ENCODE assay signal across 8 cellular contexts in genomic region chr7:135558337-135558767, GRCh38. TPM values are rescaled to one million over a fixed set of nuclear protein-coding genes. Genes with fewer than 3 reads are reported as not detected.
DNase-seq lines count a peak whose midpoint lies in the region; ATAC-seq, FAIRE-seq and TF ChIP-seq lines count a peak whose summit lies in the region.

No MANE protein-coding gene starts in this region.

- TF ChIP-seq CTCF in H1 (IDR thresholded peaks at IDR 0.05; ENCODE audit: control extremely low read depth in 1 of 3, insufficient read depth in 1 of 3, low read depth in 1 of 3, low read length in 3 of 3): peak; percentile 25 to 46 (median 34); a peak in 3 of 4 replicates

- H2BK15ac ChIP-seq in H1 (ENCODE audit: low read length): no peak overlapping the region

- H3K18ac ChIP-seq in H1 (ENCODE audit: extremely low read depth, low read length): peak overlapping the region; percentile 71

- DNase-seq in CMK (ENCODE audit: low read depth) (peak; percentile 58), NCI-H748 treated with DMSO at 0.1 percent for 48 hours (lab: John Stamatoyannopoulos, UW) (peak; percentile 66), H1 (ENCODE audit: low read depth in 1 of 2, low spot score in 2 of 2) (peak in 1 of 2 experiments; percentile 57), middle frontal gyrus (ENCODE audit: extremely low spot score, low spot score) (peak; percentile 48)
- peak; percentile 23 to 49 for DNase-seq in activated CD8-positive, alpha-beta memory T cell treated with anti-CD3 and anti-CD28 coated beads for 1 hour (ENCODE audit: extremely low read depth in 1 of 2, low read depth in 1 of 2)
- peak; percentile 20 to 32 for DNase-seq in stimulated activated CD8-positive, alpha-beta memory T cell treated with anti-CD3 and anti-CD28 coated beads, Interleukin-4, amount 100 ng/mL, for 1 hour (ENCODE audit: low read depth in 2 of 2, low spot score in 1 of 2)

- H3K9ac ChIP-seq in H1 (replicated peaks in 1 of 4; ENCODE audit: extremely low read depth in 1 of 4, low read depth in 3 of 4, low read length in 3 of 4): peak overlapping the region; percentile 98 to 99 (median 98)

- H3K23ac ChIP-seq in H1 (ENCODE audit: insufficient read length): no peak overlapping the region

- H2AFZ ChIP-seq in H1 (ENCODE audit: low read length): peak overlapping the region; percentile 90; the same call in 1 of the 2 replicates

- H2AK5ac ChIP-seq in H1 (ENCODE audit: low read depth, low read length): no peak overlapping the region

- H2BK5ac ChIP-seq in H1 (ENCODE audit: low read depth, low read length): peak overlapping the region; percentile 84

- H3K79me1 ChIP-seq in H1 (ENCODE audit: low read depth, low read length): no peaks in the 10 kb centered on the region

- no peak overlapping the region for H2BK20ac ChIP-seq in H1 (ENCODE audit: low read length)

- H3K79me2 ChIP-seq in H1 (ENCODE audit: control insufficient read depth in 1 of 2, insufficient read depth in 2 of 2, low read length in 2 of 2): peaks cover 0 to 52% of the 10 kb centered on the region in 2 experiments

- H3K4ac ChIP-seq in H1 (replicated peaks; ENCODE audit: insufficient read length, low read depth, low read length): peak overlapping the region; percentile 69

- peaks cover under 1 to 16% (median 8%) of the 10 kb centered on the region in 4 experiments; a peak in 6 of 7 replicates for H3K4me1 ChIP-seq in H1 (replicated peaks in 1 of 4; ENCODE audit: control insufficient read depth in 3 of 4, insufficient read depth in 4 of 4, low read length in 3 of 4)

- peak; percentile 42 to 51; a peak in 3 of 4 replicates for TF ChIP-seq RAD21 in H1 (IDR thresholded peaks at IDR 0.05 in 1 of 2, conservative IDR thresholded peaks at IDR 0.05 in 1 of 2; ENCODE audit: low read depth in 2 of 2, low read length in 2 of 2)

- no peaks in the 10 kb centered on the region for H3K36me3 ChIP-seq in H1 (ENCODE audit: control insufficient read depth in 2 of 4, insufficient read depth in 4 of 4, low read length in 3 of 4)

- H3K9me3 ChIP-seq in H1 (ENCODE audit: insufficient read depth in 2 of 2, low read depth in 1 of 2, low read length in 1 of 2): no peaks in the 10 kb centered on the region

- no peak for TF ChIP-seq EP300 in H1 (IDR thresholded peaks at IDR 0.05; ENCODE audit: borderline replicate concordance in 1 of 2, low read depth in 2 of 2, low read length in 2 of 2)

- ATAC-seq in GM19452 (IDR thresholded peaks at IDR 0.05; ENCODE audit: unreplicated experiment) (peak; percentile 57), HG03571 (IDR thresholded peaks at IDR 0.05; ENCODE audit: unreplicated experiment) (peak; percentile 70)

- peak overlapping the region; percentile 98 for H4K8ac ChIP-seq in H1 (ENCODE audit: extremely low read depth, insufficient read depth, low read length)

- POLR2A ChIA-PET in H1 (lab: Charles Lee; ENCODE audit: partially characterized antibody): interaction anchor here (0.7 to 2.0 kb wide), 7 partner anchors 12 to 179 kb away, joined by 3 to 6 read pairs (median 3); partner anchors contain the start of genes CNOT4 and STMP1

- CTCF ChIA-PET in H1 (lab: Charles Lee; ENCODE audit: partially characterized antibody): interaction anchor here (0.6 to 2.0 kb wide), 6 partner anchors 28 to 910 kb away, joined by 3 to 5 read pairs (median 4); no protein-coding TSS in a partner anchor

- peak overlapping the region; percentile 71; the same call in 1 of the 2 replicates for H2BK12ac ChIP-seq in H1 (ENCODE audit: low read depth, low read length)

- WGBS in H1 (ENCODE audit: extremely low coverage in 1 of 2, insufficient coverage in 1 of 2, insufficient read length in 1 of 2, insufficient replicate concordance in 2 of 2, low coverage in 1 of 2, low lambda C conversion rate in 2 of 2, missing lambda C conversion rate in 1 of 2), 2 experiments: 2% methylated on average over 16 of the region's 16 CpGs; no CpG with 5 or more reads in 1 of the 2 experiments

- peak overlapping the region; percentile 91 for H4K5ac ChIP-seq in H1 (ENCODE audit: insufficient read length, low read depth, low read length)

- no peak for FAIRE-seq in H1 (lab: Jason Lieb, UNC)

- H4K91ac ChIP-seq in H1 (replicated peaks; ENCODE audit: insufficient read length, low read length): peak overlapping the region; percentile 82

- no peaks in the 10 kb centered on the region for H3K27me3 ChIP-seq in H1 (replicated peaks in 1 of 4; ENCODE audit: control insufficient read depth in 3 of 4, extremely low read depth in 1 of 4, insufficient read depth in 3 of 4, low read length in 3 of 4)

- H3K23me2 ChIP-seq in H1 (ENCODE audit: low read depth, low read length): peaks cover 4% of the 10 kb centered on the region; the same call in 1 of the 2 replicates

- H3K56ac ChIP-seq in H1 (replicated peaks; ENCODE audit: insufficient read length, low read depth, low read length): peak overlapping the region; percentile 80

- H3K14ac ChIP-seq in H1 (ENCODE audit: insufficient read length): peak overlapping the region; percentile 4

- H3K27ac ChIP-seq in H1 (ENCODE audit: low read depth, low read length): peak overlapping the region; percentile 98

- H3K4me2 ChIP-seq in H1 (ENCODE audit: insufficient read depth in 1 of 2, low read depth in 2 of 2, low read length in 2 of 2): peak overlapping the region; percentile 66 to 75

- no peaks in the 10 kb centered on the region for H4K20me1 ChIP-seq in H1 (replicated peaks in 1 of 2; ENCODE audit: control insufficient read depth in 1 of 2, insufficient read depth in 2 of 2, low read length in 2 of 2)

- H3K4me3 ChIP-seq in H1 (ENCODE audit: extremely low read depth in 1 of 4, insufficient read depth in 2 of 4, low read depth in 3 of 4, low read length in 4 of 4): peak overlapping the region; percentile 84 to 100 (median 96)

- 0 out of 3 replicates have a peak, but pooled peaks of 1 of the 2 experiments have one; percentile 1 for TF ChIP-seq POLR2A in H1 (IDR thresholded peaks at IDR 0.05; ENCODE audit: control extremely low read depth in 1 of 2, low read depth in 2 of 2, low read length in 2 of 2)

- peak overlapping the region; percentile 33 for H2BK120ac ChIP-seq in H1 (replicated peaks; ENCODE audit: low read depth, low read length)

TF ChIP-seq in H1, 55 proteins besides CTCF, POLR2A, EP300 and RAD21 (continues in another document):
- TF ChIP-seq SP4 (IDR thresholded peaks at IDR 0.05; ENCODE audit: low read length) (no peak), CEBPB (IDR thresholded peaks at IDR 0.05; ENCODE audit: low read depth, low read length) (no peak), RNF2 (IDR thresholded peaks at IDR 0.05; ENCODE audit: borderline replicate concordance, low read depth, low read length, missing control alignments, poor library complexity, severe bottlenecking) (no peak), TAF7 (optimal IDR thresholded peaks at IDR 0.05; ENCODE audit: borderline replicate concordance, low read depth, low read length) (no peak), JUN (IDR thresholded peaks at IDR 0.05; ENCODE audit: low read depth, low read length) (no peak), BACH1 (IDR thresholded peaks at IDR 0.05; ENCODE audit: low read length) (no peak), SP1 (IDR thresholded peaks at IDR 0.05; ENCODE audit: low read depth, low read length) (0 out of 2 replicates have a peak, but pooled peaks have one; percentile 18), SIX5 (IDR thresholded peaks at IDR 0.05; ENCODE audit: low read depth, low read length) (no peak), TBP (IDR thresholded peaks at IDR 0.05; ENCODE audit: low read depth, low read length) (peak; percentile 50; the same call in 1 of the 2 replicates)

RNA-seq across cellular contexts. Expression of gene NUP205, which starts 0.6 kb away (rescaled TPM):
- total RNA-seq in H1 (2021; fragmentation: NEBNext Ultra II Directional; extraction: Animal tissue kit (Norgen Biotek cat#: 25700)): 199 and 216 TPM in 2 replicates
- polyA plus RNA-seq in H1 (2011; rRNA removed): 99.7 and 148 TPM in 2 replicates
- polyA plus RNA-seq in H1 (2011; cell fraction: cytosol; rRNA removed): 145 TPM
- polyA plus RNA-seq in H1 (2011; cell fraction: nucleus; rRNA removed): 128 TPM
- polyA plus RNA-seq in H1 (2012, experiment 1 of 2): 106 to 155 TPM (median 126 TPM) in 4 replicates
- 11.3 TPM for polyA plus RNA-seq in H1 (2012, experiment 2 of 2)
- 165 TPM for polyA plus RNA-seq in H1 (2013, experiment 1 of 2)
- polyA plus RNA-seq in H1 (2013, experiment 2 of 2): 153 TPM
- polyA minus RNA-seq in H1 (2011; rRNA and poly(A)+ RNA removed): 279 and 339 TPM in 2 replicates
- polyA minus RNA-seq in H1 (2011; cell fraction: cytosol; rRNA and poly(A)+ RNA removed): 108 TPM
- polyA minus RNA-seq in H1 (2011; cell fraction: nucleus; rRNA and poly(A)+ RNA removed): 166 TPM

RNA-seq across cellular contexts. Expression of gene CNOT4, which starts 48.5 kb away (rescaled TPM):
- total RNA-seq in H1 (2021; fragmentation: NEBNext Ultra II Directional; extraction: Animal tissue kit (Norgen Biotek cat#: 25700)): 24.3 and 25.8 TPM in 2 replicates
- 7.5 and 10.9 TPM in 2 replicates for polyA plus RNA-seq in H1 (2011; rRNA removed)
- 7.7 TPM for polyA plus RNA-seq in H1 (2011; cell fraction: cytosol; rRNA removed)
- 13.1 TPM for polyA plus RNA-seq in H1 (2011; cell fraction: nucleus; rRNA removed)
- 8.3 to 12.2 TPM (median 10.5 TPM) in 4 replicates for polyA plus RNA-seq in H1 (2012, experiment 1 of 2)
- 2.8 TPM for polyA plus RNA-seq in H1 (2012, experiment 2 of 2)
- 21.5 TPM for polyA plus RNA-seq in H1 (2013, experiment 1 of 2)
- polyA plus RNA-seq in H1 (2013, experiment 2 of 2): 19.5 TPM
- polyA minus RNA-seq in H1 (2011; rRNA and poly(A)+ RNA removed): 29.3 and 32.7 TPM in 2 replicates
- 10.5 TPM for polyA minus RNA-seq in H1 (2011; cell fraction: cytosol; rRNA and poly(A)+ RNA removed)
- 53.6 TPM for polyA minus RNA-seq in H1 (2011; cell fraction: nucleus; rRNA and poly(A)+ RNA removed)
